Comparison of ENCODE assay signal across 21 cellular contexts in genomic region chr20:2867081-2867860, GRCh38. TPM values are rescaled to one million over a fixed set of nuclear protein-coding genes. Genes with fewer than 3 reads are reported as not detected.
DNase-seq lines count a peak whose midpoint lies in the region; ATAC-seq and TF ChIP-seq lines count a peak whose summit lies in the region.
"Had no signal": no experiment of that assay in that cellular context is flagged by ENCODE, and none has a peak within 500 bp of the region (broad histone marks: within the 10 kb centered on the region; RNA-seq: fewer than 3 reads in every experiment).

No MANE protein-coding gene starts in this region.

- H3K27me3 Mint-ChIP-seq in activated T-cell treated with anti-CD3 and anti-CD28 coated beads, Interleukin-2, amount 50 U/mL, for 24 hours: no peaks in the 10 kb centered on the region
- no peaks in the 10 kb centered on the region for H3K27me3 Mint-ChIP-seq in activated T-cell treated with anti-CD3 and anti-CD28 coated beads, Interleukin-2, amount 50 U/mL, for 4 hours (ENCODE audit: low read depth)
- peaks cover 7% of the 10 kb centered on the region for H3K27me3 Mint-ChIP-seq in dendritic cell treated with granulocyte-macrophage colony-stimulating factor and Interleukin-4, amounts not matched to agents 40 ng/mL and 50 ng/mL, for 4 days

- no peak for TF ChIP-seq CTCF in transverse colon (IDR thresholded peaks at IDR 0.05)
- no peak for TF ChIP-seq CTCF in GM10248 (IDR thresholded peaks at IDR 0.05; ENCODE audit: control extremely low read depth, extremely low read depth, low read depth, missing control alignments)

- peaks cover 20% of the 10 kb centered on the region for H3K27me3 ChIP-seq in transverse colon

- peaks cover 56% of the 10 kb centered on the region for H3K4me1 Mint-ChIP-seq in activated T-cell treated with anti-CD3 and anti-CD28 coated beads, Interleukin-2, amount 50 U/mL, for 24 hours (ENCODE audit: low read depth)
- H3K4me1 Mint-ChIP-seq in activated T-cell treated with anti-CD3 and anti-CD28 coated beads, Interleukin-2, amount 50 U/mL, for 4 hours (ENCODE audit: low read depth): peaks cover 47% of the 10 kb centered on the region
- peaks cover 38% of the 10 kb centered on the region for H3K4me1 Mint-ChIP-seq in dendritic cell treated with granulocyte-macrophage colony-stimulating factor and Interleukin-4, amounts not matched to agents 40 ng/mL and 50 ng/mL, for 4 days (ENCODE audit: low read depth)

- intact Hi-C loops in dendritic cell treated with granulocyte-macrophage colony-stimulating factor and Interleukin-4, amounts not matched to agents 40 ng/mL and 50 ng/mL, for 4 days (cut with micrococcal nuclease): loop anchor here (10.0 kb wide), 1 partner anchor 172 kb away; the partner anchor contains the start of gene EBF4
- intact Hi-C loops in transverse colon (cut with DNase I; ENCODE audit: low total_unique reads): no loop called here

- H3K9me3 ChIP-seq in transverse colon: no peaks in the 10 kb centered on the region

- H3K9me3 Mint-ChIP-seq in activated T-cell treated with anti-CD3 and anti-CD28 coated beads, Interleukin-2, amount 50 U/mL, for 24 hours: no peaks in the 10 kb centered on the region
- no peaks in the 10 kb centered on the region for H3K9me3 Mint-ChIP-seq in activated T-cell treated with anti-CD3 and anti-CD28 coated beads, Interleukin-2, amount 50 U/mL, for 4 hours
- H3K9me3 Mint-ChIP-seq in dendritic cell treated with granulocyte-macrophage colony-stimulating factor and Interleukin-4, amounts not matched to agents 40 ng/mL and 50 ng/mL, for 4 days: no peaks in the 10 kb centered on the region

- H3K4me3 Mint-ChIP-seq in activated T-cell treated with anti-CD3 and anti-CD28 coated beads, Interleukin-2, amount 50 U/mL, for 24 hours: no peak overlapping the region
- H3K4me3 Mint-ChIP-seq in activated T-cell treated with anti-CD3 and anti-CD28 coated beads, Interleukin-2, amount 50 U/mL, for 4 hours: no peak overlapping the region
- no peak overlapping the region for H3K4me3 Mint-ChIP-seq in dendritic cell treated with granulocyte-macrophage colony-stimulating factor and Interleukin-4, amounts not matched to agents 40 ng/mL and 50 ng/mL, for 4 days

- CTCF ChIA-PET in GM10248 (lab: Yijun Ruan, JAX): interaction anchor here (1.8 kb wide), 1 partner anchor 15 kb away, joined by 8 read pairs; no protein-coding TSS in a partner anchor

- 70 to 78% methylated on average over 5 to 12 of the region's 12 CpGs for WGBS in transverse colon (ENCODE audit: low coverage in 1 of 2), 2 donors

- H3K4me1 ChIP-seq in transverse colon: peaks cover 0 to 19% (median 12%) of the 10 kb centered on the region in 4 donors

- H3K36me3 ChIP-seq in transverse colon: no peaks in the 10 kb centered on the region

- DNase-seq in activated T-cell treated with anti-CD3 and anti-CD28 coated beads, Interleukin-2, amount 50 U/mL, for 24 hours: no peak
- no peak for DNase-seq in activated T-cell treated with anti-CD3 and anti-CD28 coated beads, Interleukin-2, amount 50 U/mL, for 4 hours
- DNase-seq in RPMI7951 (ENCODE audit: low read depth): peak; percentile 31
- DNase-seq in transverse colon: peak; percentile 34
- no peak for DNase-seq in iPS-NIHi7 (ENCODE audit: extremely low spot score)
- no peak for DNase-seq in GM10248 (ENCODE audit: extremely low spot score)
- DNase-seq: activated CD8-positive, alpha-beta memory T cell treated with anti-CD3 and anti-CD28 coated beads for 24 hours; aorta; COR-L47; foreskin fibroblast; NCI-H1694 treated with DMSO at 0.1 percent for 48 hours; NCI-H510A treated with DMSO at 0.1 percent for 48 hours; posterior cingulate gyrus had no signal

- TF ChIP-seq EP300 in transverse colon (IDR thresholded peaks at IDR 0.05; ENCODE audit: low read depth): no peak

- in situ Hi-C loops in transverse colon (cut with MboI; ENCODE audit: low pct_ligation_motif_present in 1 of 4, low pct_unique_long_range_greater_than_20kb in 1 of 4, low sequenced_read_pairs in 3 of 4): no loop called here

- H3K4me3 ChIP-seq in transverse colon: no peak overlapping the region

- no peak for TF ChIP-seq POLR2A in transverse colon (IDR thresholded peaks at IDR 0.05)

- no peak for ATAC-seq in activated T-cell treated with anti-CD3 and anti-CD28 coated beads, Interleukin-2, amount 50 U/mL, for 4 hours
- no peak for ATAC-seq in HG03565 (IDR thresholded peaks at IDR 0.05; ENCODE audit: unreplicated experiment)

- no peak overlapping the region for H3K27ac ChIP-seq in transverse colon

- peaks cover 50% of the 10 kb centered on the region for H3K36me3 Mint-ChIP-seq in activated T-cell treated with anti-CD3 and anti-CD28 coated beads, Interleukin-2, amount 50 U/mL, for 24 hours (ENCODE audit: low read depth)
- peaks cover 4% of the 10 kb centered on the region for H3K36me3 Mint-ChIP-seq in activated T-cell treated with anti-CD3 and anti-CD28 coated beads, Interleukin-2, amount 50 U/mL, for 4 hours (ENCODE audit: insufficient read depth)
- peaks cover 55% of the 10 kb centered on the region for H3K36me3 Mint-ChIP-seq in dendritic cell treated with granulocyte-macrophage colony-stimulating factor and Interleukin-4, amounts not matched to agents 40 ng/mL and 50 ng/mL, for 4 days (ENCODE audit: low read depth)

- POLR2A ChIA-PET in GM10248 (lab: Yijun Ruan, JAX): no interaction called here

- peak overlapping the region; percentile 12 for H3K27ac Mint-ChIP-seq in activated T-cell treated with anti-CD3 and anti-CD28 coated beads, Interleukin-2, amount 50 U/mL, for 24 hours
- peak overlapping the region; percentile 66 for H3K27ac Mint-ChIP-seq in dendritic cell treated with granulocyte-macrophage colony-stimulating factor and Interleukin-4, amounts not matched to agents 40 ng/mL and 50 ng/mL, for 4 days

RNA-seq across cellular contexts. Expression of gene PTPRA, which starts 6.0 kb away (rescaled TPM):
- total RNA-seq in activated T-cell treated with anti-CD3 and anti-CD28 coated beads, Interleukin-2, amount 50 U/mL, for 4 hours: 10 to 100 TPM; 28.2 to 34.5 (median 32.3) TPM
- total RNA-seq in RPMI7951 (2014; rRNA removed; shearing (Covaris generic)): 57.7 and 67.8 TPM in 2 replicates
- total RNA-seq in transverse colon: 10 to 100 TPM; 32.2 to 55.8 (median 45.8) TPM

RNA-seq across cellular contexts. Expression of gene VPS16, which starts 26.7 kb away (rescaled TPM):
- total RNA-seq in activated T-cell treated with anti-CD3 and anti-CD28 coated beads, Interleukin-2, amount 50 U/mL, for 4 hours: 10 to 100 TPM; 39.9 to 42.4 (median 41.6) TPM
- 58.4 and 63.7 TPM in 2 replicates for total RNA-seq in RPMI7951 (2014; rRNA removed; shearing (Covaris generic))
- 10 to 100 TPM; 29.2 to 42.2 (median 36.7) TPM for total RNA-seq in transverse colon

RNA-seq across cellular contexts. Expression of gene PCED1A, which starts 26.8 kb away (rescaled TPM):
- total RNA-seq in activated T-cell treated with anti-CD3 and anti-CD28 coated beads, Interleukin-2, amount 50 U/mL, for 4 hours: 10 to 100 TPM; 12.1 to 16.8 (median 12.9) TPM
- 18.9 and 31.5 TPM in 2 replicates for total RNA-seq in RPMI7951 (2014; rRNA removed; shearing (Covaris generic))
- total RNA-seq in transverse colon: 10 to 100 TPM; 15.5 to 85.7 (median 36.6) TPM

RNA-seq across cellular contexts. Expression of gene TMEM239, which starts 51.1 kb away (rescaled TPM):
- total RNA-seq in activated T-cell treated with anti-CD3 and anti-CD28 coated beads, Interleukin-2, amount 50 U/mL, for 4 hours: not detected
- not detected in 2 replicates for total RNA-seq in RPMI7951 (2014; rRNA removed; shearing (Covaris generic))
- total RNA-seq in transverse colon: not detected
- total RNA-seq: aorta, cerebellum, LHCN-M2, lower leg skin, OCI-LY7, SK-MEL-5, ureter had no signal

RNA-seq across cellular contexts. Expression of gene C20orf141, which starts 52.5 kb away (rescaled TPM):
- total RNA-seq in activated T-cell treated with anti-CD3 and anti-CD28 coated beads, Interleukin-2, amount 50 U/mL, for 4 hours: not detected
- not detected in 2 replicates for total RNA-seq in RPMI7951 (2014; rRNA removed; shearing (Covaris generic))
- not detected for total RNA-seq in transverse colon
- total RNA-seq: aorta, cerebellum, LHCN-M2, lower leg skin, OCI-LY7, SK-MEL-5, ureter had no signal

Comparison
In these comparisons a context has a peak if more than half of its experiments do, and no peak if none do; other contexts are left out.
1. DNase-seq: peak in RPMI7951 (single experiment) and transverse colon (single experiment); none in activated T-cell treated with anti-CD3 and anti-CD28 coated beads, Interleukin-2, amount 50 U/mL, for 24 hours (single experiment), activated T-cell treated with anti-CD3 and anti-CD28 coated beads, Interleukin-2, amount 50 U/mL, for 4 hours (single experiment), iPS-NIHi7 (single experiment) and GM10248 (single experiment).